In genomic region chr3:66377800-66378199, GRCh38 we compare ENCODE assay signal across 14 cellular contexts.
A peak's percentile ranks its signal among the peaks of the same experiment; 100 is the strongest.
DNase-seq lines count a peak whose midpoint lies in the region; ATAC-seq and TF ChIP-seq lines count a peak whose summit lies in the region.
"Had no signal": no experiment of that assay in that cellular context is flagged by ENCODE, and none has a peak within 500 bp of the region (broad histone marks: within the 10 kb centered on the region; RNA-seq: fewer than 3 reads in every experiment).

No MANE protein-coding gene starts in this region.

- no peak for ATAC-seq in stimulated activated naive CD8-positive, alpha-beta T cell treated with anti-CD3 and anti-CD28 coated beads, Interleukin-15, Interleukin-2, amounts not matched to agents 100 U/mL and 50 U/mL, for 24 hours
- peak; percentile 47 for ATAC-seq in activated CD8-positive, alpha-beta T cell treated with anti-CD3 and anti-CD28 coated beads for 36 hours
- ATAC-seq: right lobe of liver had no signal

- peaks cover 89% of the 10 kb centered on the region for H3K36me3 Mint-ChIP-seq in stimulated activated naive CD8-positive, alpha-beta T cell treated with anti-CD3 and anti-CD28 coated beads, Interleukin-15, Interleukin-2, amounts not matched to agents 100 ng/mL and 50 ng/mL, for 24 hours (ENCODE audit: low read depth)
- H3K36me3 Mint-ChIP-seq in activated CD8-positive, alpha-beta T cell treated with anti-CD3 and anti-CD28 coated beads for 36 hours (ENCODE audit: low read depth): peaks cover 80% of the 10 kb centered on the region
- peaks cover 37 to 50% (median 49%) of the 10 kb centered on the region in 3 donors for H3K36me3 Mint-ChIP-seq in immature natural killer cell

- POLR2A ChIA-PET in activated CD8-positive, alpha-beta T cell treated with anti-CD3 and anti-CD28 coated beads for 36 hours (lab: Charles Lee): interaction anchor here (0.6 to 1.2 kb wide), 2 partner anchors 15 to 100 kb away, joined by 3 to 4 read pairs; no protein-coding TSS in a partner anchor

- CTCF ChIA-PET in activated CD8-positive, alpha-beta T cell treated with anti-CD3 and anti-CD28 coated beads for 36 hours (lab: Charles Lee): interaction anchor here (0.7 to 3.2 kb wide), 27 partner anchors 8 to 513 kb away, joined by 3 to 35 read pairs (median 4); no protein-coding TSS in a partner anchor

- TF ChIP-seq CTCF in activated CD8-positive, alpha-beta T cell treated with anti-CD3 and anti-CD28 coated beads for 36 hours (IDR thresholded peaks at IDR 0.05): no peak

- no peak overlapping the region for H3K4me3 Mint-ChIP-seq in stimulated activated naive CD8-positive, alpha-beta T cell treated with anti-CD3 and anti-CD28 coated beads, Interleukin-15, Interleukin-2, amounts not matched to agents 100 ng/mL and 50 ng/mL, for 24 hours
- no peak overlapping the region for H3K4me3 Mint-ChIP-seq in activated CD8-positive, alpha-beta T cell treated with anti-CD3 and anti-CD28 coated beads for 36 hours
- no peak overlapping the region for H3K4me3 Mint-ChIP-seq in immature natural killer cell

- intact Hi-C loops in activated CD8-positive, alpha-beta T cell treated with anti-CD3 and anti-CD28 coated beads for 36 hours (cut with micrococcal nuclease): no loop called here

- no peaks in the 10 kb centered on the region for H3K9me3 Mint-ChIP-seq in stimulated activated naive CD8-positive, alpha-beta T cell treated with anti-CD3 and anti-CD28 coated beads, Interleukin-15, Interleukin-2, amounts not matched to agents 100 ng/mL and 50 ng/mL, for 24 hours
- H3K9me3 Mint-ChIP-seq in activated CD8-positive, alpha-beta T cell treated with anti-CD3 and anti-CD28 coated beads for 36 hours: no peaks in the 10 kb centered on the region
- H3K9me3 Mint-ChIP-seq in immature natural killer cell: no peaks in the 10 kb centered on the region

- H3K27me3 Mint-ChIP-seq in stimulated activated naive CD8-positive, alpha-beta T cell treated with anti-CD3 and anti-CD28 coated beads, Interleukin-15, Interleukin-2, amounts not matched to agents 100 ng/mL and 50 ng/mL, for 24 hours: no peaks in the 10 kb centered on the region
- no peaks in the 10 kb centered on the region for H3K27me3 Mint-ChIP-seq in activated CD8-positive, alpha-beta T cell treated with anti-CD3 and anti-CD28 coated beads for 36 hours
- peaks cover under 1 to 2% (median 1%) of the 10 kb centered on the region in 3 donors for H3K27me3 Mint-ChIP-seq in immature natural killer cell (ENCODE audit: low read depth in 3 of 3)

- peak overlapping the region; percentile 71 for H3K27ac Mint-ChIP-seq in stimulated activated naive CD8-positive, alpha-beta T cell treated with anti-CD3 and anti-CD28 coated beads, Interleukin-15, Interleukin-2, amounts not matched to agents 100 ng/mL and 50 ng/mL, for 24 hours
- peak overlapping the region; percentile 82 for H3K27ac Mint-ChIP-seq in activated CD8-positive, alpha-beta T cell treated with anti-CD3 and anti-CD28 coated beads for 36 hours
- peak overlapping the region in 5 of 6 donors; percentile 25 to 67 (median 32) for H3K27ac Mint-ChIP-seq in immature natural killer cell

- no peak for DNase-seq in stimulated activated naive CD8-positive, alpha-beta T cell treated with anti-CD3 and anti-CD28 coated beads, Interleukin-15, Interleukin-2, amounts not matched to agents 100 U/mL and 50 U/mL, for 24 hours
- no peak for DNase-seq in activated CD8-positive, alpha-beta T cell treated with anti-CD3 and anti-CD28 coated beads for 36 hours
- DNase-seq in immature natural killer cell: no peak
- DNase-seq in DMS79 treated with DMSO at 0.1 percent for 48 hours (lab: John Stamatoyannopoulos, UW): no peak
- DNase-seq in DMS114 treated with DMSO at 0.1 percent for 48 hours (lab: John Stamatoyannopoulos, UW; ENCODE audit: unreplicated experiment): no peak
- no peak for DNase-seq in T1000 (lab: John Stamatoyannopoulos, UW)
- DNase-seq: aorta, Calu3, foreskin keratinocyte, NCI-H1694, NCI-H226, right lobe of liver, WERI-Rb-1 had no signal

- peaks cover 9% of the 10 kb centered on the region for H3K4me1 Mint-ChIP-seq in stimulated activated naive CD8-positive, alpha-beta T cell treated with anti-CD3 and anti-CD28 coated beads, Interleukin-15, Interleukin-2, amounts not matched to agents 100 ng/mL and 50 ng/mL, for 24 hours (ENCODE audit: low read depth)
- H3K4me1 Mint-ChIP-seq in activated CD8-positive, alpha-beta T cell treated with anti-CD3 and anti-CD28 coated beads for 36 hours (ENCODE audit: low read depth): peaks cover 13% of the 10 kb centered on the region
- peaks cover 12 to 13% of the 10 kb centered on the region in 2 donors for H3K4me1 Mint-ChIP-seq in immature natural killer cell

Comparison
In these comparisons a context has a peak if more than half of its experiments do, and no peak if none do; other contexts are left out.
1. H3K27ac Mint-ChIP-seq: peak in every context shown above with its lines; median percentile 82 in activated CD8-positive, alpha-beta T cell treated with anti-CD3 and anti-CD28 coated beads for 36 hours; 71 in stimulated activated naive CD8-positive, alpha-beta T cell treated with anti-CD3 and anti-CD28 coated beads, Interleukin-15, Interleukin-2, amounts not matched to agents 100 ng/mL and 50 ng/mL, for 24 hours; 32 in immature natural killer cell.